In genomic region chr13:49524740-49525501, GRCh38 we compare ENCODE assay signal across 31 cellular contexts. TPM values are rescaled to one million over a fixed set of nuclear protein-coding genes. Genes with fewer than 3 reads are reported as not detected.
A peak's percentile ranks its signal among the peaks of the same experiment; 100 is the strongest.
DNase-seq lines count a peak whose midpoint lies in the region; ATAC-seq and TF ChIP-seq lines count a peak whose summit lies in the region.
"Had no signal": no experiment of that assay in that cellular context is flagged by ENCODE, and none has a peak within 500 bp of the region (broad histone marks: within the 10 kb centered on the region; RNA-seq: fewer than 3 reads in every experiment).

No MANE protein-coding gene starts in this region.

- peaks cover 46% of the 10 kb centered on the region for H3K36me3 Mint-ChIP-seq in activated CD8-positive, alpha-beta T cell treated with anti-CD3 and anti-CD28 coated beads, Interleukin-2, amount 10 ng/mL, durations not matched to agents 7 days and 5 days (ENCODE audit: low read depth)

- CTCF ChIA-PET in activated CD8-positive, alpha-beta T cell treated with anti-CD3 and anti-CD28 coated beads, Interleukin-2, amount 10 ng/mL, durations not matched to agents 7 days and 5 days (lab: Charles Lee) = interaction anchor here (0.9 to 1.2 kb wide), 2 partner anchors 15 to 80 kb away, joined by 3 read pairs; no protein-coding TSS in a partner anchor

- H3K9me3 Mint-ChIP-seq in stimulated activated naive CD8-positive, alpha-beta T cell treated with anti-CD3 and anti-CD28 coated beads, Interleukin-15, amount 100 ng/mL, for 72 hours = no peaks in the 10 kb centered on the region
- H3K9me3 Mint-ChIP-seq in activated CD8-positive, alpha-beta T cell treated with anti-CD3 and anti-CD28 coated beads, Interleukin-2, amount 10 ng/mL, durations not matched to agents 7 days and 5 days (ENCODE audit: insufficient read depth) = no peaks in the 10 kb centered on the region
- H3K9me3 Mint-ChIP-seq: activated CD4-positive, alpha-beta T cell treated with anti-CD3 and anti-CD28 coated beads, Interleukin-2, amount 10 ng/mL, durations not matched to agents 24 days and 14 days; endodermal cell had no signal

- H3K27me3 ChIP-seq in left lung (no peaks in the 10 kb centered on the region), upper lobe of right lung (no peaks in the 10 kb centered on the region), gastrocnemius medialis (no peaks in the 10 kb centered on the region)
- H3K27me3 ChIP-seq: BE2C, esophagus muscularis mucosa, foreskin keratinocyte, heart left ventricle, right lobe of liver had no signal

- peaks cover 0 to 2% of the 10 kb centered on the region in 2 donors for H3K4me1 ChIP-seq in left lung
- H3K4me1 ChIP-seq in upper lobe of right lung = no peaks in the 10 kb centered on the region
- no peaks in the 10 kb centered on the region for H3K4me1 ChIP-seq in gastrocnemius medialis
- H3K4me1 ChIP-seq: BE2C, foreskin keratinocyte, right lobe of liver had no signal

- H3K27ac ChIP-seq in left lung (no peak overlapping the region), upper lobe of right lung (no peak overlapping the region), gastrocnemius medialis (no peak overlapping the region)
- H3K27ac ChIP-seq: esophagus muscularis mucosa, foreskin keratinocyte, heart left ventricle, left ventricle myocardium inferior, right lobe of liver had no signal

- H3K36me3 ChIP-seq in left lung (peaks cover 0 to 93% of the 10 kb centered on the region in 2 donors), upper lobe of right lung (peaks cover 58% of the 10 kb centered on the region), gastrocnemius medialis (peaks cover 0 to 11% of the 10 kb centered on the region in 2 donors)
- H3K36me3 ChIP-seq: BE2C had no signal

- H3K9me3 ChIP-seq in left lung (no peaks in the 10 kb centered on the region), upper lobe of right lung (no peaks in the 10 kb centered on the region), gastrocnemius medialis (no peaks in the 10 kb centered on the region)
- H3K9me3 ChIP-seq: BE2C, esophagus muscularis mucosa, heart left ventricle, left ventricle myocardium inferior, right lobe of liver had no signal

- no peak overlapping the region for H3K4me3 Mint-ChIP-seq in stimulated activated naive CD8-positive, alpha-beta T cell treated with anti-CD3 and anti-CD28 coated beads, Interleukin-15, amount 100 ng/mL, for 72 hours
- H3K4me3 Mint-ChIP-seq in activated CD8-positive, alpha-beta T cell treated with anti-CD3 and anti-CD28 coated beads, Interleukin-2, amount 10 ng/mL, durations not matched to agents 7 days and 5 days = no peak overlapping the region
- H3K4me3 Mint-ChIP-seq: activated CD4-positive, alpha-beta T cell treated with anti-CD3 and anti-CD28 coated beads, Interleukin-2, amount 10 ng/mL, durations not matched to agents 24 days and 14 days; activated naive CD8-positive, alpha-beta T cell; endodermal cell had no signal

- no peak for TF ChIP-seq POLR2A in gastrocnemius medialis (IDR thresholded peaks at IDR 0.05)

- POLR2A ChIA-PET in activated CD8-positive, alpha-beta T cell treated with anti-CD3 and anti-CD28 coated beads, Interleukin-2, amount 10 ng/mL, durations not matched to agents 7 days and 5 days (lab: Charles Lee) = interaction anchor here (0.6 to 0.7 kb wide), 2 partner anchors 26 to 151 kb away, joined by 4 to 7 read pairs; no protein-coding TSS in a partner anchor

- in situ Hi-C loops in gastrocnemius medialis (cut with MboI; ENCODE audit: low sequenced_read_pairs in 4 of 4) = no loop called here

- no peak for DNase-seq in stimulated activated naive CD8-positive, alpha-beta T cell treated with anti-CD3 and anti-CD28 coated beads, Interleukin-15, amount 100 ng/mL, for 72 hours
- DNase-seq in stimulated activated naive CD8-positive, alpha-beta T cell treated with anti-CD3 and anti-CD28 coated beads, Interleukin-15, Interleukin-2, amounts not matched to agents 100 U/mL and 50 U/mL, for 24 hours = no peak
- no peak for DNase-seq in activated CD8-positive, alpha-beta T cell treated with anti-CD3 and anti-CD28 coated beads, Interleukin-2, amount 10 ng/mL, durations not matched to agents 7 days and 5 days
- DNase-seq in left lung (no peak), upper lobe of right lung (no peak), gastrocnemius medialis (no peak), DMS 273 (lab: John Stamatoyannopoulos, UW; ENCODE audit: unreplicated experiment) (no peak)
- DNase-seq: ACHN; activated CD4-positive, alpha-beta T cell treated with anti-CD3 and anti-CD28 coated beads, Interleukin-2, amount 10 ng/mL, durations not matched to agents 24 days and 14 days; activated effector memory CD4-positive, alpha-beta T cell treated with Interleukin-2 at 50 U/mL for 16 hours; BE2C; endodermal cell; foreskin keratinocyte; HCEC 1CT; heart left ventricle; islet precursor cell; left ventricle myocardium inferior; mesendoderm; NCI-H146; NCI-H2107; NCI-H446; NCI-H82; posterior cingulate gyrus; right lobe of liver; stimulated activated CD4-positive, alpha-beta T cell treated with anti-CD3 and anti-CD28 coated beads, Interleukin-12 subunit alpha, Interleukin-12 subunit beta, amount 100 ng/mL, for 4 hours; stimulated activated CD4-positive, alpha-beta T cell treated with anti-CD3 and anti-CD28 coated beads, Interleukin-4, amount 100 ng/mL, for 1 hour; SW 1271; trophoblast cell had no signal

- intact Hi-C loops in left lung (cut with DNase I) = no loop called here
- intact Hi-C loops in upper lobe of right lung (cut with DNase I) = no loop called here
- intact Hi-C loops in gastrocnemius medialis (cut with DNase I; ENCODE audit: low total_unique reads) = no loop called here

- no peaks in the 10 kb centered on the region for H3K4me1 Mint-ChIP-seq in stimulated activated naive CD8-positive, alpha-beta T cell treated with anti-CD3 and anti-CD28 coated beads, Interleukin-15, amount 100 ng/mL, for 72 hours
- H3K4me1 Mint-ChIP-seq in activated CD8-positive, alpha-beta T cell treated with anti-CD3 and anti-CD28 coated beads, Interleukin-2, amount 10 ng/mL, durations not matched to agents 7 days and 5 days (ENCODE audit: low read depth) = peaks cover 10% of the 10 kb centered on the region
- H3K4me1 Mint-ChIP-seq: activated CD4-positive, alpha-beta T cell treated with anti-CD3 and anti-CD28 coated beads, Interleukin-2, amount 10 ng/mL, durations not matched to agents 24 days and 14 days; endodermal cell had no signal

- TF ChIP-seq CTCF in left lung (IDR thresholded peaks at IDR 0.05) = no peak
- TF ChIP-seq CTCF in upper lobe of right lung (IDR thresholded peaks at IDR 0.05) = no peak
- TF ChIP-seq CTCF in gastrocnemius medialis (IDR thresholded peaks at IDR 0.05 in 4 of 5, conservative IDR thresholded peaks at IDR 0.05 in 1 of 5) = no peak

- H3K4me3 ChIP-seq in left lung (no peak overlapping the region), upper lobe of right lung (no peak overlapping the region), gastrocnemius medialis (no peak overlapping the region)
- H3K4me3 ChIP-seq: esophagus muscularis mucosa, heart left ventricle, left ventricle myocardium inferior, right lobe of liver had no signal

- peak; percentile 82 for ATAC-seq in stimulated activated naive CD8-positive, alpha-beta T cell treated with anti-CD3 and anti-CD28 coated beads, Interleukin-15, amount 100 ng/mL, for 72 hours
- no peak for ATAC-seq in stimulated activated naive CD8-positive, alpha-beta T cell treated with anti-CD3 and anti-CD28 coated beads, Interleukin-15, Interleukin-2, amounts not matched to agents 100 U/mL and 50 U/mL, for 24 hours
- no peak for ATAC-seq in activated CD8-positive, alpha-beta T cell treated with anti-CD3 and anti-CD28 coated beads, Interleukin-2, amount 10 ng/mL, durations not matched to agents 7 days and 5 days
- ATAC-seq in left lung = peak; percentile 75
- peak; percentile 72 for ATAC-seq in upper lobe of right lung
- no peak for ATAC-seq in gastrocnemius medialis
- ATAC-seq in HG03342 (IDR thresholded peaks at IDR 0.05; ENCODE audit: unreplicated experiment) = no peak
- ATAC-seq: foreskin keratinocyte, heart left ventricle, right lobe of liver had no signal

- H3K27me3 Mint-ChIP-seq in stimulated activated naive CD8-positive, alpha-beta T cell treated with anti-CD3 and anti-CD28 coated beads, Interleukin-15, amount 100 ng/mL, for 72 hours = no peaks in the 10 kb centered on the region
- H3K27me3 Mint-ChIP-seq in activated CD8-positive, alpha-beta T cell treated with anti-CD3 and anti-CD28 coated beads, Interleukin-2, amount 10 ng/mL, durations not matched to agents 7 days and 5 days (ENCODE audit: low read depth) = no peaks in the 10 kb centered on the region
- H3K27me3 Mint-ChIP-seq: activated CD4-positive, alpha-beta T cell treated with anti-CD3 and anti-CD28 coated beads, Interleukin-2, amount 10 ng/mL, durations not matched to agents 24 days and 14 days; activated naive CD8-positive, alpha-beta T cell had no signal

- no peak overlapping the region for H3K27ac Mint-ChIP-seq in stimulated activated naive CD8-positive, alpha-beta T cell treated with anti-CD3 and anti-CD28 coated beads, Interleukin-15, amount 100 ng/mL, for 72 hours
- peak overlapping the region; percentile 39 for H3K27ac Mint-ChIP-seq in activated CD8-positive, alpha-beta T cell treated with anti-CD3 and anti-CD28 coated beads, Interleukin-2, amount 10 ng/mL, durations not matched to agents 7 days and 5 days
- H3K27ac Mint-ChIP-seq: activated CD4-positive, alpha-beta T cell treated with anti-CD3 and anti-CD28 coated beads, Interleukin-2, amount 10 ng/mL, durations not matched to agents 24 days and 14 days; activated naive CD8-positive, alpha-beta T cell; endodermal cell had no signal

RNA-seq across cellular contexts. Expression of gene PHF11, which starts 29.2 kb away (rescaled TPM):
- total RNA-seq in activated CD8-positive, alpha-beta T cell treated with anti-CD3 and anti-CD28 coated beads, Interleukin-2, amount 10 ng/mL, durations not matched to agents 7 days and 5 days = 10 to 100 TPM; 93.4 to 94.8 TPM
- total RNA-seq in left lung = 10 to 100 TPM; 42.9 to 55.5 TPM
- 57.7 TPM for total RNA-seq in upper lobe of right lung
- total RNA-seq in gastrocnemius medialis = 10 to 100 TPM in 3 of 4 donors, 1 to 10 TPM in 1; 6.5 to 17.7 (median 13.8) TPM

Comparison
In these comparisons a context has a peak if more than half of its experiments do, and no peak if none do; other contexts are left out.
1. ATAC-seq: peak in stimulated activated naive CD8-positive, alpha-beta T cell treated with anti-CD3 and anti-CD28 coated beads, Interleukin-15, amount 100 ng/mL, for 72 hours (single experiment), left lung (single experiment) and upper lobe of right lung (single experiment); none in stimulated activated naive CD8-positive, alpha-beta T cell treated with anti-CD3 and anti-CD28 coated beads, Interleukin-15, Interleukin-2, amounts not matched to agents 100 U/mL and 50 U/mL, for 24 hours (single experiment), activated CD8-positive, alpha-beta T cell treated with anti-CD3 and anti-CD28 coated beads, Interleukin-2, amount 10 ng/mL, durations not matched to agents 7 days and 5 days (single experiment), gastrocnemius medialis (0 of 2) and HG03342 (single experiment).